1 cellular context compared by ENCODE assay signal in genomic region chr9:89553451-89554020, GRCh38.
TF ChIP-seq lines count a peak whose summit lies in the region.

No MANE protein-coding gene starts in this region.

TF ChIP-seq in HepG2, 621 proteins besides CTCF, POLR2A, EP300 and RAD21:
- TF ChIP-seq SOX5 (CRISPR knock-in tag; IDR thresholded peaks at IDR 0.05; ENCODE audit: borderline replicate concordance) (no peak), ARNTL (CRISPR knock-in tag; IDR thresholded peaks at IDR 0.05) (no peak), DDIT3 (CRISPR knock-in tag; IDR thresholded peaks at IDR 0.05) (no peak), THAP7 (CRISPR knock-in tag; IDR thresholded peaks at IDR 0.05) (no peak), TFE3 (CRISPR knock-in tag; IDR thresholded peaks at IDR 0.05) (no peak), TCF7L2 (IDR thresholded peaks at IDR 0.05; ENCODE audit: low read depth, low read length) (no peak), ZC3H13 (CRISPR knock-in tag; IDR thresholded peaks at IDR 0.05) (no peak), GABPB1 (CRISPR knock-in tag; IDR thresholded peaks at IDR 0.05) (no peak), ZNF567 (CRISPR knock-in tag; IDR thresholded peaks at IDR 0.05; ENCODE audit: borderline replicate concordance) (no peak), ZNF546 (CRISPR knock-in tag; conservative IDR thresholded peaks at IDR 0.05) (no peak), ARID5B (CRISPR knock-in tag; IDR thresholded peaks at IDR 0.05) (no peak), TOE1 (CRISPR knock-in tag; IDR thresholded peaks at IDR 0.05) (no peak), SRSF9 (IDR thresholded peaks at IDR 0.05; ENCODE audit: borderline replicate concordance, insufficient read depth, low read depth, low read length, poor library complexity, severe bottlenecking) (no peak), EZH2 (conservative IDR thresholded peaks at IDR 0.05; ENCODE audit: low read depth, low read length) (no peak), NFYB (CRISPR knock-in tag; IDR thresholded peaks at IDR 0.05) (no peak), ZMAT5 (CRISPR knock-in tag; IDR thresholded peaks at IDR 0.05; ENCODE audit: borderline replicate concordance, low read depth) (no peak)
